In genomic region chr16:68643847-68644246, GRCh38 we compare ENCODE assay signal across 17 cellular contexts. TPM values are rescaled to one million over a fixed set of nuclear protein-coding genes. Genes with fewer than 3 reads are reported as not detected.
DNase-seq lines count a peak whose midpoint lies in the region; ATAC-seq and TF ChIP-seq lines count a peak whose summit lies in the region.
"Had no signal": no experiment of that assay in that cellular context is flagged by ENCODE, and none has a peak within 500 bp of the region (broad histone marks: within the 10 kb centered on the region; RNA-seq: fewer than 3 reads in every experiment).

No MANE protein-coding gene starts in this region.

- peaks cover 18% of the 10 kb centered on the region for H3K4me1 Mint-ChIP-seq in activated CD4-positive, alpha-beta T cell treated with anti-CD3 and anti-CD28 coated beads, Interleukin-2, amount 10 ng/mL, durations not matched to agents 7 days and 5 days
- peaks cover 2% of the 10 kb centered on the region for H3K4me1 Mint-ChIP-seq in activated CD4-positive, alpha-beta T cell treated with anti-CD3 and anti-CD28 coated beads, Interleukin-2, amount 10 ng/mL, durations not matched to agents 24 days and 14 days
- H3K4me1 Mint-ChIP-seq in T-helper 17 cell = peaks cover 9% of the 10 kb centered on the region

- peak overlapping the region; percentile 88 for H3K4me3 ChIP-seq in iPS-18a (ENCODE audit: low read length)
- H3K4me3 ChIP-seq in smooth muscle cell = peak overlapping the region; percentile 58
- H3K4me3 ChIP-seq: psoas muscle had no signal

- H3K4me2 ChIP-seq in smooth muscle cell = peak overlapping the region; percentile 90

- peaks cover 32% of the 10 kb centered on the region for H3K27me3 ChIP-seq in iPS-18a (ENCODE audit: control insufficient read depth, insufficient read depth, low read length)
- no peaks in the 10 kb centered on the region for H3K27me3 ChIP-seq in smooth muscle cell (ENCODE audit: low read depth)

- H3K36me3 Mint-ChIP-seq in activated CD4-positive, alpha-beta T cell treated with anti-CD3 and anti-CD28 coated beads, Interleukin-2, amount 10 ng/mL, durations not matched to agents 7 days and 5 days (ENCODE audit: low read depth) = no peaks in the 10 kb centered on the region
- no peaks in the 10 kb centered on the region for H3K36me3 Mint-ChIP-seq in activated CD4-positive, alpha-beta T cell treated with anti-CD3 and anti-CD28 coated beads, Interleukin-2, amount 10 ng/mL, durations not matched to agents 24 days and 14 days (ENCODE audit: low read depth)
- peaks cover 6% of the 10 kb centered on the region for H3K36me3 Mint-ChIP-seq in T-helper 17 cell (ENCODE audit: low read depth)
- H3K36me3 Mint-ChIP-seq: activated naive CD8-positive, alpha-beta T cell treated with anti-CD3 and anti-CD28 coated beads, Interleukin-2, amount 10 ng/mL, durations not matched to agents 7 days and 5 days had no signal

- H3K27ac ChIP-seq in iPS-18a (ENCODE audit: low read length) (no peak overlapping the region), smooth muscle cell (ENCODE audit: low read depth) (no peak overlapping the region)
- H3K27ac ChIP-seq: psoas muscle, WERI-Rb-1 had no signal

- H4K20me1 ChIP-seq in smooth muscle cell (ENCODE audit: low read depth) = no peaks in the 10 kb centered on the region

- H3K9me3 ChIP-seq in T-helper 17 cell (ENCODE audit: control insufficient read depth, low read length, poor library complexity, severe bottlenecking) = no peaks in the 10 kb centered on the region
- H3K9me3 ChIP-seq in iPS-18a (ENCODE audit: control insufficient read depth, low read depth, low read length) = no peaks in the 10 kb centered on the region
- no peaks in the 10 kb centered on the region for H3K9me3 ChIP-seq in smooth muscle cell (replicated peaks; ENCODE audit: low read depth)
- H3K9me3 ChIP-seq: psoas muscle had no signal

- peaks cover 56% of the 10 kb centered on the region for H3K27me3 Mint-ChIP-seq in activated CD4-positive, alpha-beta T cell treated with anti-CD3 and anti-CD28 coated beads, Interleukin-2, amount 10 ng/mL, durations not matched to agents 7 days and 5 days
- peaks cover 46% of the 10 kb centered on the region for H3K27me3 Mint-ChIP-seq in activated CD4-positive, alpha-beta T cell treated with anti-CD3 and anti-CD28 coated beads, Interleukin-2, amount 10 ng/mL, durations not matched to agents 24 days and 14 days
- peaks cover 61% of the 10 kb centered on the region for H3K27me3 Mint-ChIP-seq in T-helper 17 cell

- 39% methylated on average over 10 of the region's 10 CpGs for WGBS in smooth muscle cell (ENCODE audit: low lambda C conversion rate)

- intact Hi-C loops in activated CD4-positive, alpha-beta T cell treated with anti-CD3 and anti-CD28 coated beads, Interleukin-2, amount 10 ng/mL, durations not matched to agents 24 days and 14 days (cut with micrococcal nuclease) = no loop called here

- H2AFZ ChIP-seq in smooth muscle cell (ENCODE audit: low read depth) = no peak overlapping the region

- peak overlapping the region; percentile 13 for H3K27ac Mint-ChIP-seq in activated CD4-positive, alpha-beta T cell treated with anti-CD3 and anti-CD28 coated beads, Interleukin-2, amount 10 ng/mL, durations not matched to agents 7 days and 5 days
- H3K27ac Mint-ChIP-seq in activated CD4-positive, alpha-beta T cell treated with anti-CD3 and anti-CD28 coated beads, Interleukin-2, amount 10 ng/mL, durations not matched to agents 24 days and 14 days = no peak overlapping the region
- no peak overlapping the region for H3K27ac Mint-ChIP-seq in T-helper 17 cell
- H3K27ac Mint-ChIP-seq: activated naive CD8-positive, alpha-beta T cell treated with anti-CD3 and anti-CD28 coated beads, Interleukin-2, amount 10 ng/mL, durations not matched to agents 7 days and 5 days; CD4-positive, CD25-positive, alpha-beta regulatory T cell had no signal

- H3F3A ChIP-seq in smooth muscle cell (ENCODE audit: low read depth) = peaks cover 4% of the 10 kb centered on the region

- no peak for ATAC-seq in T-helper 17 cell
- no peak for ATAC-seq in GM19397 (IDR thresholded peaks at IDR 0.05; ENCODE audit: unreplicated experiment)
- ATAC-seq: psoas muscle had no signal

- H3K4me3 Mint-ChIP-seq in activated CD4-positive, alpha-beta T cell treated with anti-CD3 and anti-CD28 coated beads, Interleukin-2, amount 10 ng/mL, durations not matched to agents 7 days and 5 days = no peak overlapping the region
- H3K4me3 Mint-ChIP-seq in activated CD4-positive, alpha-beta T cell treated with anti-CD3 and anti-CD28 coated beads, Interleukin-2, amount 10 ng/mL, durations not matched to agents 24 days and 14 days = no peak overlapping the region
- peak overlapping the region; percentile 77 for H3K4me3 Mint-ChIP-seq in T-helper 17 cell

- CTCF ChIA-PET in activated CD4-positive, alpha-beta T cell treated with anti-CD3 and anti-CD28 coated beads, Interleukin-2, amount 10 ng/mL, durations not matched to agents 7 days and 5 days (lab: Charles Lee) = no interaction called here

- no peaks in the 10 kb centered on the region for H3K9me3 Mint-ChIP-seq in activated CD4-positive, alpha-beta T cell treated with anti-CD3 and anti-CD28 coated beads, Interleukin-2, amount 10 ng/mL, durations not matched to agents 7 days and 5 days
- H3K9me3 Mint-ChIP-seq in activated CD4-positive, alpha-beta T cell treated with anti-CD3 and anti-CD28 coated beads, Interleukin-2, amount 10 ng/mL, durations not matched to agents 24 days and 14 days = no peaks in the 10 kb centered on the region
- H3K9me3 Mint-ChIP-seq: activated naive CD8-positive, alpha-beta T cell treated with anti-CD3 and anti-CD28 coated beads, Interleukin-2, amount 10 ng/mL, durations not matched to agents 7 days and 5 days had no signal

- H3K36me3 ChIP-seq in iPS-18a (ENCODE audit: control insufficient read depth, low read depth, low read length) = peaks cover 5% of the 10 kb centered on the region
- no peaks in the 10 kb centered on the region for H3K36me3 ChIP-seq in smooth muscle cell (ENCODE audit: low read depth)
- H3K36me3 ChIP-seq: WERI-Rb-1 had no signal

- TF ChIP-seq CTCF in smooth muscle cell (IDR thresholded peaks at IDR 0.05; ENCODE audit: borderline replicate concordance, insufficient read depth, poor library complexity, severe bottlenecking) = no peak

- POLR2A ChIA-PET in activated CD4-positive, alpha-beta T cell treated with anti-CD3 and anti-CD28 coated beads, Interleukin-2, amount 10 ng/mL, durations not matched to agents 7 days and 5 days (lab: Charles Lee) = no interaction called here

- H3K9ac ChIP-seq in iPS-18a (ENCODE audit: low read length) (no peak overlapping the region), smooth muscle cell (ENCODE audit: low read depth) (no peak overlapping the region)

- DNase-seq in activated CD4-positive, alpha-beta T cell treated with anti-CD3 and anti-CD28 coated beads, Interleukin-2, amount 10 ng/mL, durations not matched to agents 7 days and 5 days = no peak
- DNase-seq in activated CD4-positive, alpha-beta T cell treated with anti-CD3 and anti-CD28 coated beads, Interleukin-2, amount 10 ng/mL, durations not matched to agents 24 days and 14 days = no peak
- DNase-seq in T-helper 17 cell = no peak
- no peak for DNase-seq in smooth muscle cell (lab: John Stamatoyannopoulos, UW; ENCODE audit: unreplicated experiment)
- DNase-seq in T-helper 1 cell = no peak
- no peak for DNase-seq in NCI-H1105 (lab: John Stamatoyannopoulos, UW)
- DNase-seq: activated naive CD8-positive, alpha-beta T cell treated with anti-CD3 and anti-CD28 coated beads, Interleukin-2, amount 10 ng/mL, durations not matched to agents 7 days and 5 days; CD4-positive, CD25-positive, alpha-beta regulatory T cell; cerebellar nuclear complex; GDM1; NCI-H510A treated with DMSO at 0.1 percent for 48 hours; OCI-M1; psoas muscle; stimulated activated CD4-positive, alpha-beta T cell treated with anti-CD3 and anti-CD28 coated beads, Interleukin-15, amount 100 ng/mL, for 24 hours; WERI-Rb-1 had no signal

- H3K4me1 ChIP-seq in iPS-18a (ENCODE audit: control insufficient read depth, low read depth, low read length) = peaks cover 22% of the 10 kb centered on the region
- peaks cover 29% of the 10 kb centered on the region for H3K4me1 ChIP-seq in smooth muscle cell (ENCODE audit: low read depth)

- H3K79me2 ChIP-seq in smooth muscle cell (ENCODE audit: low read depth) = no peaks in the 10 kb centered on the region

RNA-seq across cellular contexts. Expression of gene CDH3, which starts 1.3 kb away (rescaled TPM):
- total RNA-seq in activated CD4-positive, alpha-beta T cell treated with anti-CD3 and anti-CD28 coated beads, Interleukin-2, amount 10 ng/mL, durations not matched to agents 7 days and 5 days = under 1 TPM in 1 of 2 experiments, not detected in 1; 0.31 TPM
- total RNA-seq in activated CD4-positive, alpha-beta T cell treated with anti-CD3 and anti-CD28 coated beads, Interleukin-2, amount 10 ng/mL, durations not matched to agents 24 days and 14 days = 0.19 and 0.37 TPM in 2 replicates
- total RNA-seq in T-helper 17 cell (under 1 TPM; 0.37 to 0.42 TPM), smooth muscle cell (66.8 and 78.2 TPM in 2 replicates)
- polyA plus RNA-seq in smooth muscle cell = 18.9 and 77.6 TPM in 2 replicates
- total RNA-seq: psoas muscle had no signal

Comparison
In these comparisons a context has a peak if more than half of its experiments do, and no peak if none do; other contexts are left out.
1. RNA of gene CDH3, which starts 1.3 kb away (total RNA-seq): 66.8 to 78.2 TPM in smooth muscle cell; 0.37 to 0.42 TPM in T-helper 17 cell, 0.19 to 0.37 TPM in activated CD4-positive, alpha-beta T cell treated with anti-CD3 and anti-CD28 coated beads, Interleukin-2, amount 10 ng/mL, durations not matched to agents 24 days and 14 days and 0.31 TPM in activated CD4-positive, alpha-beta T cell treated with anti-CD3 and anti-CD28 coated beads, Interleukin-2, amount 10 ng/mL, durations not matched to agents 7 days and 5 days; every median in the first group is over 10 times any median in the second.